In the genomic region with DNA sequence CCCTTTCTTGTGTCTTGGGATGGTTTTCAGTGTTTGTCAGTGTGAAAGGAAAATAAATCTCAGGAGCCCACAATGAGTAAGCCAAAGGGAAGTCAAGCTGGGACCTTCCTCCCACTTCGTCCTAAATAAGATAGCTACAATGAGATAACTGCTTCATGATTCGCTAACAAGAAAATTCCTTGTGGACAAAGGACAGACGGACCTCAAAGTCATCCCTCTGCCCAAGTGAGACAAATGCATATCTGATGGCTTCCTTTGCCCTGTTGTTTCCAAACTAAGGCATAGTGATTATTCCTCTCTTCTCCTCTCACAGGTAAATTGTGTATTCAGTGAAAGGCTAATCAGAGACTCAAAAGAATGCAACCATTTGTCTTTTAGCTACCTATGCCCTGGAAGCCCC, we compare ENCODE assay signal across 16 cellular contexts. TPM values are rescaled to one million over a fixed set of nuclear protein-coding genes. Genes with fewer than 3 reads are reported as not detected.
DNase-seq lines count a peak whose midpoint lies in the region; ATAC-seq, FAIRE-seq and TF ChIP-seq lines count a peak whose summit lies in the region.
"Had no signal": no experiment of that assay in that cellular context is flagged by ENCODE, and none has a peak within 500 bp of the region (broad histone marks: within the 10 kb centered on the region; RNA-seq: fewer than 3 reads in every experiment).

No MANE protein-coding gene starts in this region.

- H3K79me1 ChIP-seq in IMR-90 (ENCODE audit: low read depth in 1 of 2, low read length in 2 of 2): no peaks in the 10 kb centered on the region
- no peaks in the 10 kb centered on the region for H3K79me1 ChIP-seq in H1 (ENCODE audit: low read depth, low read length)
- no peaks in the 10 kb centered on the region for H3K79me1 ChIP-seq in neuronal stem cell (ENCODE audit: low read depth, low read length)

- H3K27me3 Mint-ChIP-seq in neural progenitor cell (ENCODE audit: insufficient read depth, low read depth): peaks cover 18% of the 10 kb centered on the region

- H3K9me3 Mint-ChIP-seq in neural progenitor cell: peaks cover 2% of the 10 kb centered on the region
- H3K9me3 Mint-ChIP-seq: CD14-positive monocyte, H9 had no signal

- peak overlapping the region; percentile 66; the same call in 1 of the 2 replicates for H2BK120ac ChIP-seq in IMR-90 (ENCODE audit: low read depth, low read length)
- H2BK120ac ChIP-seq in H1 (replicated peaks; ENCODE audit: low read depth, low read length): no peak overlapping the region
- H2BK120ac ChIP-seq in neuronal stem cell (ENCODE audit: low read depth, low read length): no peak overlapping the region

- H2AK5ac ChIP-seq in IMR-90 (ENCODE audit: low read depth, low read length): peak overlapping the region; percentile 77
- H2AK5ac ChIP-seq in H1 (ENCODE audit: low read depth, low read length): no peak overlapping the region
- no peak overlapping the region for H2AK5ac ChIP-seq in neuronal stem cell (ENCODE audit: low read depth, low read length)

- H3K4me3 ChIP-seq in IMR-90 (ENCODE audit: insufficient read depth, low read depth, low read length) (no peak overlapping the region), H1 (ENCODE audit: extremely low read depth in 1 of 4, insufficient read depth in 2 of 4, low read depth in 3 of 4, low read length in 4 of 4) (no peak overlapping the region), neural progenitor cell (no peak overlapping the region), neuronal stem cell (ENCODE audit: low read length in 2 of 2) (no peak overlapping the region)
- H3K4me3 ChIP-seq: A549 had no signal

- H2BK5ac ChIP-seq in IMR-90 (ENCODE audit: low read depth, low read length, poor library complexity, severe bottlenecking) (no peak overlapping the region), H1 (ENCODE audit: low read depth, low read length) (no peak overlapping the region), neuronal stem cell (ENCODE audit: low read length) (no peak overlapping the region)

- H3K4me1 ChIP-seq in IMR-90 (ENCODE audit: control insufficient read depth, insufficient read depth, low read length) (no peaks in the 10 kb centered on the region), H1 (replicated peaks in 1 of 4; ENCODE audit: control insufficient read depth in 3 of 4, insufficient read depth in 4 of 4, low read length in 3 of 4) (peaks cover 0 to 11% (median 6%) of the 10 kb centered on the region in 4 experiments; a peak in 5 of 7 replicates), neural progenitor cell (peaks cover 11% of the 10 kb centered on the region), neuronal stem cell (ENCODE audit: control insufficient read depth in 2 of 2, insufficient read depth in 1 of 2, low read depth in 1 of 2, low read length in 2 of 2) (peaks cover 4 to 6% of the 10 kb centered on the region in 2 donors)

- intact Hi-C loops in IMR-90 (cut with micrococcal nuclease): no loop called here

- H2BK20ac ChIP-seq in IMR-90 (ENCODE audit: low read depth, low read length): peak overlapping the region; percentile 66; the same call in 1 of the 2 replicates
- H2BK20ac ChIP-seq in H1 (ENCODE audit: low read length): no peak overlapping the region

- no peaks in the 10 kb centered on the region for H3K36me3 Mint-ChIP-seq in neural progenitor cell
- H3K36me3 Mint-ChIP-seq: CD14-positive monocyte had no signal

- TF ChIP-seq RAD21 in IMR-90 (IDR thresholded peaks at IDR 0.05; ENCODE audit: low read length) (no peak), H1 (IDR thresholded peaks at IDR 0.05 in 1 of 2, conservative IDR thresholded peaks at IDR 0.05 in 1 of 2; ENCODE audit: low read depth in 2 of 2, low read length in 2 of 2) (no peak)

- H3K14ac ChIP-seq in IMR-90 (replicated peaks; ENCODE audit: low read depth, low read length) (peak overlapping the region; percentile 78), H1 (ENCODE audit: insufficient read length) (no peak overlapping the region), neuronal stem cell (ENCODE audit: low read length) (no peak overlapping the region)

- H3F3A ChIP-seq in neural progenitor cell (ENCODE audit: low read depth): no peaks in the 10 kb centered on the region

- H4K8ac ChIP-seq in IMR-90 (ENCODE audit: low read depth in 2 of 2, low read length in 2 of 2): peak overlapping the region; percentile 42 to 49
- H4K8ac ChIP-seq in H1 (ENCODE audit: extremely low read depth, insufficient read depth, low read length): no peak overlapping the region
- H4K8ac ChIP-seq in neuronal stem cell (ENCODE audit: low read depth, low read length): no peak overlapping the region

- TF ChIP-seq POLR2A in IMR-90 (IDR thresholded peaks at IDR 0.05; ENCODE audit: low read depth, low read length): no peak
- no peak for TF ChIP-seq POLR2A in H1 (IDR thresholded peaks at IDR 0.05; ENCODE audit: control extremely low read depth in 1 of 2, low read depth in 2 of 2, low read length in 2 of 2)

- no peaks in the 10 kb centered on the region for H3K23me2 ChIP-seq in H1 (ENCODE audit: low read depth, low read length)

- ATAC-seq in IMR-90 (ENCODE audit: low read depth) (peak; percentile 63), GM18867 (IDR thresholded peaks at IDR 0.05; ENCODE audit: unreplicated experiment) (no peak), HG03095 (IDR thresholded peaks at IDR 0.05; ENCODE audit: unreplicated experiment) (no peak)
- ATAC-seq: A549, PC-3 had no signal

- H2BK12ac ChIP-seq in H1 (ENCODE audit: low read depth, low read length): no peak overlapping the region
- no peak overlapping the region for H2BK12ac ChIP-seq in neuronal stem cell (ENCODE audit: low read length)

- no peak overlapping the region for H3K27ac Mint-ChIP-seq in neural progenitor cell

- H3K56ac ChIP-seq in IMR-90 (ENCODE audit: extremely low read depth, insufficient read depth, low read length): 0 out of 2 replicates have a peak overlapping the region, but pooled peaks have one; percentile 23
- no peak overlapping the region for H3K56ac ChIP-seq in H1 (replicated peaks; ENCODE audit: insufficient read length, low read depth, low read length)

- WGBS in IMR-90 (ENCODE audit: extremely low coverage in 2 of 2, insufficient read length in 1 of 2), 2 experiments: 50% methylated on average over 2 of the region's 3 CpGs; no CpG with 5 or more reads in 1 of the 2 experiments
- WGBS in H1 (ENCODE audit: extremely low coverage in 1 of 2, insufficient coverage in 1 of 2, insufficient read length in 1 of 2, insufficient replicate concordance in 2 of 2, low coverage in 1 of 2, low lambda C conversion rate in 2 of 2, missing lambda C conversion rate in 1 of 2), 2 experiments: 88% methylated on average over 3 of the region's 3 CpGs; no CpG with 5 or more reads in 1 of the 2 experiments
- no CpG with 5 or more reads among the region's 3 CpGs for WGBS in neuronal stem cell (ENCODE audit: extremely low coverage in 2 of 2, insufficient read length in 2 of 2, insufficient replicate concordance in 1 of 2), 2 donors

- peak overlapping the region; percentile 33; the same call in 1 of the 2 replicates for H3K23ac ChIP-seq in IMR-90 (ENCODE audit: low read depth, low read length)
- H3K23ac ChIP-seq in H1 (ENCODE audit: insufficient read length): no peak overlapping the region
- H3K23ac ChIP-seq in neuronal stem cell (ENCODE audit: low read depth, low read length, poor library complexity): no peak overlapping the region

- dilution Hi-C loops in IMR-90 (cut with HindIII; ENCODE audit: low sequenced_read_pairs, unreplicated experiment): no loop called here

- POLR2A ChIA-PET in IMR-90 (lab: Charles Lee; ENCODE audit: unreplicated experiment) (no interaction called here), H1 (lab: Charles Lee; ENCODE audit: partially characterized antibody) (interaction anchor here (1.6 kb wide), 1 partner anchor 9 kb away, joined by 4 read pairs; no protein-coding TSS in a partner anchor)

- H3K9ac ChIP-seq in IMR-90 (ENCODE audit: low read depth, low read length) (no peak overlapping the region), H1 (replicated peaks in 1 of 4; ENCODE audit: extremely low read depth in 1 of 4, low read depth in 3 of 4, low read length in 3 of 4) (no peak overlapping the region), neural progenitor cell (no peak overlapping the region), neuronal stem cell (ENCODE audit: low read depth, low read length, poor library complexity) (no peak overlapping the region)

- H2AFZ ChIP-seq in IMR-90 (replicated peaks; ENCODE audit: low read length, poor library complexity) (peak overlapping the region; percentile 62), H1 (ENCODE audit: low read length) (peak overlapping the region; percentile 83; the same call in 1 of the 2 replicates), neural progenitor cell (replicated peaks) (peak overlapping the region; percentile 59), neuronal stem cell (ENCODE audit: low read length) (no peak overlapping the region)

- H3K27ac ChIP-seq in IMR-90 (ENCODE audit: insufficient read depth, low read length) (0 out of 2 replicates have a peak overlapping the region, but pooled peaks have one; percentile 19), H1 (ENCODE audit: low read depth, low read length) (no peak overlapping the region), neural progenitor cell (no peak overlapping the region), neuronal stem cell (replicated peaks; ENCODE audit: low read length) (no peak overlapping the region)

- CTCF ChIA-PET in IMR-90 (lab: Yijun Ruan, JAX) (interaction anchor here (0.7 kb wide), 1 partner anchor 9 kb away, joined by 3 read pairs; no protein-coding TSS in a partner anchor), H1 (lab: Charles Lee; ENCODE audit: partially characterized antibody) (interaction anchor here (0.7 kb wide), 1 partner anchor 11 kb away, joined by 3 read pairs; no protein-coding TSS in a partner anchor)

- H3K9me3 ChIP-seq in IMR-90 (ENCODE audit: control insufficient read depth, insufficient read depth, low read length) (no peaks in the 10 kb centered on the region), H1 (ENCODE audit: insufficient read depth in 2 of 2, low read depth in 1 of 2, low read length in 1 of 2) (no peaks in the 10 kb centered on the region), neural progenitor cell (ENCODE audit: low read depth) (no peaks in the 10 kb centered on the region), neuronal stem cell (replicated peaks in 1 of 2; ENCODE audit: control insufficient read depth in 2 of 2, insufficient read depth in 1 of 2, low read depth in 1 of 2, low read length in 2 of 2) (no peaks in the 10 kb centered on the region)
- H3K9me3 ChIP-seq: A549 had no signal

- H4K91ac ChIP-seq in IMR-90 (ENCODE audit: insufficient read depth, low read depth, low read length) (peak overlapping the region; percentile 48; the same call in 1 of the 2 replicates), H1 (replicated peaks; ENCODE audit: insufficient read length, low read length) (no peak overlapping the region), neuronal stem cell (ENCODE audit: low read depth, low read length, poor library complexity) (no peak overlapping the region)

- H3K4me1 Mint-ChIP-seq in neural progenitor cell: peaks cover 40% of the 10 kb centered on the region

- TF ChIP-seq CTCF in IMR-90 (conservative IDR thresholded peaks at IDR 0.05; ENCODE audit: low read depth, low read length) (no peak), H1 (IDR thresholded peaks at IDR 0.05; ENCODE audit: control extremely low read depth in 1 of 3, insufficient read depth in 1 of 3, low read depth in 1 of 3, low read length in 3 of 3) (no peak), neural progenitor cell (IDR thresholded peaks at IDR 0.05) (no peak)

- no peak overlapping the region for H3K4me2 ChIP-seq in IMR-90 (ENCODE audit: low read depth, low read length)
- peak overlapping the region in 1 of 2 experiments; percentile 28; a peak in 1 of 4 replicates for H3K4me2 ChIP-seq in H1 (ENCODE audit: insufficient read depth in 1 of 2, low read depth in 2 of 2, low read length in 2 of 2)
- H3K4me2 ChIP-seq in neural progenitor cell: no peak overlapping the region
- no peak overlapping the region for H3K4me2 ChIP-seq in neuronal stem cell (ENCODE audit: insufficient read depth, low read length, poor library complexity, severe bottlenecking)
- H3K4me2 ChIP-seq: A549 had no signal

- H4K20me1 ChIP-seq in IMR-90 (ENCODE audit: insufficient read depth, low read length) (no peaks in the 10 kb centered on the region), H1 (replicated peaks in 1 of 2; ENCODE audit: control insufficient read depth in 1 of 2, insufficient read depth in 2 of 2, low read length in 2 of 2) (no peaks in the 10 kb centered on the region), neural progenitor cell (ENCODE audit: low read depth) (no peaks in the 10 kb centered on the region)

- no peak overlapping the region for H2AK9ac ChIP-seq in IMR-90 (replicated peaks; ENCODE audit: low read depth, low read length, poor library complexity)

- no peak overlapping the region for H3K4me3 Mint-ChIP-seq in neural progenitor cell

- H4K5ac ChIP-seq in IMR-90 (ENCODE audit: low read depth, low read length) (0 out of 2 replicates have a peak overlapping the region, but pooled peaks have one; percentile 56), H1 (ENCODE audit: insufficient read length, low read depth, low read length) (no peak overlapping the region)

- H2BK15ac ChIP-seq in IMR-90 (ENCODE audit: low read depth, low read length) (peak overlapping the region; percentile 34; the same call in 1 of the 3 replicates), H1 (ENCODE audit: low read length) (no peak overlapping the region), neuronal stem cell (ENCODE audit: low read length) (no peak overlapping the region)

- BruUV-seq in IMR-90 (replicated peaks; lab: Mats Ljungman, UMichigan): no TSS peak

- H3K36me3 ChIP-seq in IMR-90 (ENCODE audit: control insufficient read depth, insufficient read depth, low read length): no peaks in the 10 kb centered on the region
- H3K36me3 ChIP-seq in H1 (ENCODE audit: control insufficient read depth in 2 of 4, insufficient read depth in 4 of 4, low read length in 3 of 4): no peaks in the 10 kb centered on the region
- H3K36me3 ChIP-seq in neural progenitor cell: no peaks in the 10 kb centered on the region
- H3K36me3 ChIP-seq in neuronal stem cell (replicated peaks in 1 of 2; ENCODE audit: control insufficient read depth in 2 of 2, insufficient read depth in 2 of 2, low read length in 2 of 2): no peaks in the 10 kb centered on the region

- H3K4ac ChIP-seq in IMR-90 (ENCODE audit: low read depth, low read length): no peak overlapping the region
- H3K4ac ChIP-seq in H1 (replicated peaks; ENCODE audit: insufficient read length, low read depth, low read length): no peak overlapping the region
- no peak overlapping the region for H3K4ac ChIP-seq in neuronal stem cell (ENCODE audit: low read length)

- FAIRE-seq in H1 (lab: Jason Lieb, UNC): no peak
- FAIRE-seq: A549 had no signal

- H3K27me3 ChIP-seq in IMR-90 (ENCODE audit: control insufficient read depth, insufficient read depth, low read length): no peaks in the 10 kb centered on the region
- H3K27me3 ChIP-seq in H1 (replicated peaks in 1 of 4; ENCODE audit: control insufficient read depth in 3 of 4, extremely low read depth in 1 of 4, insufficient read depth in 3 of 4, low read length in 3 of 4): no peaks in the 10 kb centered on the region
- H3K27me3 ChIP-seq in neural progenitor cell: no peaks in the 10 kb centered on the region
- H3K27me3 ChIP-seq in neuronal stem cell (ENCODE audit: control insufficient read depth in 3 of 3, insufficient read depth in 3 of 3, low read depth in 1 of 3, low read length in 3 of 3): no peaks in the 10 kb centered on the region

- in situ Hi-C loops in IMR-90 (cut with MboI; ENCODE audit: low sequenced_read_pairs): no loop called here

- H3K79me2 ChIP-seq in H1 (ENCODE audit: control insufficient read depth in 1 of 2, insufficient read depth in 2 of 2, low read length in 2 of 2) (no peaks in the 10 kb centered on the region), neural progenitor cell (ENCODE audit: low read depth) (no peaks in the 10 kb centered on the region)

- TF ChIP-seq EP300 in H1 (IDR thresholded peaks at IDR 0.05; ENCODE audit: borderline replicate concordance in 1 of 2, low read depth in 2 of 2, low read length in 2 of 2): no peak

- H3K9me1 ChIP-seq in IMR-90 (ENCODE audit: insufficient read depth, low read length): peaks cover 7% of the 10 kb centered on the region; the same call in 1 of the 2 replicates

- peak; percentile 15 for DNase-seq in AG20443 (ENCODE audit: low spot score)
- peak; percentile 60 for DNase-seq in IMR-90
- no peak for DNase-seq in H1 (ENCODE audit: low read depth in 1 of 2, low spot score in 2 of 2)
- no peak for DNase-seq in neural progenitor cell (ENCODE audit: low spot score)
- DNase-seq in stimulated activated CD4-positive, alpha-beta T cell treated with anti-CD3 and anti-CD28 coated beads, Interleukin-2, amount 100 ng/mL, for 48 hours: no peak
- DNase-seq in neuronal stem cell (ENCODE audit: low spot score): no peak
- DNase-seq: GDM1, NCI-H1436 treated with DMSO at 0.1 percent for 48 hours, NCI-H2107, PC-3, Right ventricle myocardium superior had no signal

- H3K18ac ChIP-seq in IMR-90 (ENCODE audit: low read depth, low read length) (no peak overlapping the region), H1 (ENCODE audit: extremely low read depth, low read length) (no peak overlapping the region), neuronal stem cell (ENCODE audit: low read length) (no peak overlapping the region)

RNA-seq across cellular contexts. Expression of gene ADTRP, which starts 26.1 kb away (rescaled TPM):
- 0.72 and 0.83 TPM in 2 replicates for total RNA-seq in IMR-90 (2012; rRNA removed)
- polyA plus RNA-seq in IMR-90 (2012; rRNA removed): 0.14 and 0.50 TPM in 2 replicates
- 0.11 and 0.35 TPM in 2 replicates for polyA plus RNA-seq in IMR-90 (2012; cell fraction: cytosol; rRNA removed)
- polyA plus RNA-seq in IMR-90 (2012; cell fraction: nucleus; rRNA removed; ENCODE audit: low replicate concordance): 0.32 and 0.88 TPM in 2 replicates
- total RNA-seq in H1 (2021; fragmentation: NEBNext Ultra II Directional; extraction: Animal tissue kit (Norgen Biotek cat#: 25700)): 0.45 TPM in 1 of 2 replicates, not detected in the other
- polyA plus RNA-seq in H1 (2011; rRNA removed): 0.08 and 0.24 TPM in 2 replicates
- 0.18 TPM for polyA plus RNA-seq in H1 (2011; cell fraction: cytosol; rRNA removed)
- polyA plus RNA-seq in H1 (2011; cell fraction: nucleus; rRNA removed): not detected
- 0.24 TPM in 1 of 4 replicates, not detected in the others for polyA plus RNA-seq in H1 (2012, experiment 1 of 2)
- polyA plus RNA-seq in H1 (2012, experiment 2 of 2): not detected
- polyA plus RNA-seq in H1 (2013, experiment 1 of 2): 0.16 TPM
- 0.31 TPM for polyA plus RNA-seq in H1 (2013, experiment 2 of 2)
- 0.98 TPM in 1 of 2 replicates, not detected in the other for polyA minus RNA-seq in H1 (2011; rRNA and poly(A)+ RNA removed)
- not detected for polyA minus RNA-seq in H1 (2011; cell fraction: cytosol; rRNA and poly(A)+ RNA removed)
- polyA minus RNA-seq in H1 (2011; cell fraction: nucleus; rRNA and poly(A)+ RNA removed): not detected
- total RNA-seq in neural progenitor cell (ENCODE audit: low replicate concordance): not detected in 2 replicates
- polyA plus RNA-seq in neuronal stem cell (2013, experiment 1 of 2): not detected
- not detected for polyA plus RNA-seq in neuronal stem cell (2013, experiment 2 of 2)
- total RNA-seq: H9, PC-3, Right ventricle myocardium superior had no signal

Comparison
In these comparisons a context has a peak if more than half of its experiments do, and no peak if none do; other contexts are left out.
1. DNase-seq: peak in AG20443 (single experiment) and IMR-90 (single experiment); none in H1 (0 of 2), neural progenitor cell (single experiment), stimulated activated CD4-positive, alpha-beta T cell treated with anti-CD3 and anti-CD28 coated beads, Interleukin-2, amount 100 ng/mL, for 48 hours (0 of 2) and neuronal stem cell (single experiment).
2. H4K8ac ChIP-seq: peak in IMR-90 (2 of 2); none in H1 (single experiment) and neuronal stem cell (single experiment).